In the genomic region with DNA sequence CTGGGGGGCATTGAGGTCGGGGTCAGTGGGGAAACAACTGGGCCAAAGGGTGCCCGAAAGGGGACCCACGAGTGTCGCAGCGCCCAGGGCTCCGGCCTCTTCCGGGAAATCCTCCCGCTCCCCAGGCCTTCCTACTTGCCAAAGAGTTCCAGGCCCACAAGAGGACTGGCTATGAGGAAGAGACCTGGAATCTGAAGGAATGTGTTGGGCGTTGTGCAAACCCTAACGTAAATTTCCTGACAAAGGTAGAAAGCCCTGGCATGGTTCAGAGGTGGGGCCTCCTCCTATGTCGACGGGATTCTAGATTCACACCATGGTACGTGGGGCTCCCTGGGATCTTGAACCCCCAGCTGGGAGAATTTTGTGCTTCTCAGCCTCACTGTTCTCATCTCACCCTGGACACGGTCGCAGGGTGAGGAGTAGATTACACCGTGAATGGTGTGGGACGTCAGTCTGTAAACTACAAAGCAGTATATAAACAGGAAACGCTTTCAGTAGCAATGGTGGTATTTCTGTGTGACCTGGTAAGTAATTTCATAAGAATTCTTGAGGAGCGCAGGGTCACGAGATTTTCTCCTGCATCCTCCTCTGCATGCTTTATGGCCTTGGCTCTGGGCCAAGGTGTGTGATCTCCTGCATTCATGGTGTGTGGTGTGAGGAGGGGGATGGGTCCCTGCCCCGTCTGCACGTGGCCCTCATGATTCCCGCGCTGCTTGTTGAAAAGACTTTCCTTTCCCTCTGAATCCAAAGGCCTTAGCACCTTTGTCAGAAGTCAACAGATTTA, we compare ENCODE assay signal across 8 cellular contexts. TPM values are rescaled to one million over a fixed set of nuclear protein-coding genes. Genes with fewer than 3 reads are reported as not detected.
DNase-seq lines count a peak whose midpoint lies in the region; ATAC-seq and TF ChIP-seq lines count a peak whose summit lies in the region.

No MANE protein-coding gene starts in this region.

- DNase-seq in NCI-H345 (lab: John Stamatoyannopoulos, UW) (peak; percentile 26), NCI-H345 treated with DMSO at 0.1 percent for 48 hours (lab: John Stamatoyannopoulos, UW; ENCODE audit: unreplicated experiment) (no peak), LNCaP clone FGC (ENCODE audit: low read depth) (no peak), Right ventricle myocardium superior (peak; percentile 53), progenitor cell of endocrine pancreas (ENCODE audit: low spot score, unreplicated experiment) (no peak)

- H3K27ac Mint-ChIP-seq in activated naive CD8-positive, alpha-beta T cell = peak overlapping the region; percentile 89
- peak overlapping the region; percentile 62 for H3K27ac Mint-ChIP-seq in progenitor cell of endocrine pancreas

- H3K36me3 Mint-ChIP-seq in activated naive CD8-positive, alpha-beta T cell = no peaks in the 10 kb centered on the region
- H3K36me3 Mint-ChIP-seq in progenitor cell of endocrine pancreas (ENCODE audit: insufficient read depth) = peaks cover 7% of the 10 kb centered on the region

- ATAC-seq in Right ventricle myocardium superior (ENCODE audit: poor library complexity) (peak; percentile 58), GM19328 (IDR thresholded peaks at IDR 0.05; ENCODE audit: unreplicated experiment) (no peak), GM21526 (IDR thresholded peaks at IDR 0.05; ENCODE audit: low FRiP score, unreplicated experiment) (no peak)

- peaks cover 35% of the 10 kb centered on the region for H3K4me1 Mint-ChIP-seq in activated naive CD8-positive, alpha-beta T cell (ENCODE audit: low read depth)
- H3K4me1 Mint-ChIP-seq in progenitor cell of endocrine pancreas (ENCODE audit: low read depth) = peaks cover 15% of the 10 kb centered on the region

- peak overlapping the region; percentile 85 for H3K4me3 Mint-ChIP-seq in activated naive CD8-positive, alpha-beta T cell
- H3K4me3 Mint-ChIP-seq in progenitor cell of endocrine pancreas (ENCODE audit: low read depth) = peak overlapping the region; percentile 59

- no peaks in the 10 kb centered on the region for H3K9me3 Mint-ChIP-seq in activated naive CD8-positive, alpha-beta T cell (ENCODE audit: low read depth)
- H3K9me3 Mint-ChIP-seq in progenitor cell of endocrine pancreas (ENCODE audit: low read depth) = no peaks in the 10 kb centered on the region

- H3K4me3 ChIP-seq in LNCaP clone FGC (ENCODE audit: low read depth, low read length) = peak overlapping the region; percentile 85

- no peaks in the 10 kb centered on the region for H3K27me3 Mint-ChIP-seq in activated naive CD8-positive, alpha-beta T cell
- peaks cover 20% of the 10 kb centered on the region for H3K27me3 Mint-ChIP-seq in progenitor cell of endocrine pancreas

- TF ChIP-seq CTCF in LNCaP clone FGC (IDR thresholded peaks at IDR 0.05; ENCODE audit: control insufficient read depth, extremely low read depth, insufficient read depth) (no peak), progenitor cell of endocrine pancreas (IDR thresholded peaks at IDR 0.05; ENCODE audit: unreplicated experiment) (no peak)

- intact Hi-C loops in Right ventricle myocardium superior (cut with DNase I) = no loop called here

RNA-seq across cellular contexts. Expression of gene HSBP1L1, which starts 0.9 kb away (rescaled TPM):
- total RNA-seq in Right ventricle myocardium superior = 13.8 TPM
- total RNA-seq in progenitor cell of endocrine pancreas = 7.0 and 8.0 TPM in 2 replicates

RNA-seq across cellular contexts. Expression of gene SLC66A2, which starts 13.9 kb away (rescaled TPM):
- total RNA-seq in Right ventricle myocardium superior (25.4 TPM), progenitor cell of endocrine pancreas (31.0 and 31.6 TPM in 2 replicates)

RNA-seq across cellular contexts. Expression of gene TXNL4A, which starts 23.1 kb away (rescaled TPM):
- total RNA-seq in Right ventricle myocardium superior = 78.2 TPM
- total RNA-seq in progenitor cell of endocrine pancreas = 103 and 104 TPM in 2 replicates

Comparison
In these comparisons a context has a peak if more than half of its experiments do, and no peak if none do; other contexts are left out.
1. DNase-seq: peak in NCI-H345 (single experiment) and Right ventricle myocardium superior (single experiment); none in NCI-H345 treated with DMSO at 0.1 percent for 48 hours (single experiment), LNCaP clone FGC (single experiment) and progenitor cell of endocrine pancreas (single experiment).